ENCODE assay signal across 24 cellular contexts in genomic region chr14:42335918-42336317, GRCh38.
"Had no signal": no experiment of that assay in that cellular context is flagged by ENCODE, and none has a peak within 500 bp of the region (broad histone marks: within the 10 kb centered on the region; RNA-seq: fewer than 3 reads in every experiment).

No MANE protein-coding gene starts in this region.

- H2AFZ ChIP-seq: hepatocyte had no signal

- H3K27me3 ChIP-seq: gastrocnemius medialis, hepatocyte, ovary, right lobe of liver, testis, transverse colon had no signal

- H3K4me2 ChIP-seq: hepatocyte had no signal

- DNase-seq: activated CD4-positive, alpha-beta T cell treated with anti-CD3 and anti-CD28 coated beads for 36 hours; activated CD4-positive, CD25-positive, alpha-beta regulatory T cell; activated effector memory CD4-positive, alpha-beta T cell treated with Interleukin-2 at 50 U/mL for 16 hours; activated naive CD4-positive, alpha-beta T cell treated with Interleukin-2 at 50 U/mL for 16 hours; anterior cingulate cortex; dermis blood vessel endothelial cell; effector CD4-positive, alpha-beta T cell; gastrocnemius medialis; immature natural killer cell; kidney; left colon; mammary epithelial cell; naive B cell; nephron progenitor cell; ovary; right lobe of liver; stimulated activated CD4-positive, alpha-beta T cell treated with anti-CD3 and anti-CD28 coated beads, Interleukin-2, amount 100 ng/mL, for 48 hours; stimulated activated naive CD4-positive, alpha-beta T cell treated with Interleukin-2 at 50 U/mL for 16 hours; testis; transverse colon had no signal

- H3K79me2 ChIP-seq: hepatocyte had no signal

- H3K4me1 ChIP-seq: gastrocnemius medialis, right lobe of liver, testis, transverse colon had no signal

- H3K36me3 ChIP-seq: gastrocnemius medialis, ovary, right lobe of liver, transverse colon had no signal

- H3K27ac ChIP-seq: epithelial cell of prostate, gastrocnemius medialis, hepatocyte, ovary, right lobe of liver, testis, transverse colon had no signal

- H3K9me3 ChIP-seq: gastrocnemius medialis, ovary, right lobe of liver, testis had no signal

- ATAC-seq: activated CD4-positive, alpha-beta T cell treated with anti-CD3 and anti-CD28 coated beads for 36 hours; gastrocnemius medialis; left colon; right lobe of liver had no signal

- H3K4me3 ChIP-seq: gastrocnemius medialis, hepatocyte, ovary, right lobe of liver, testis, transverse colon had no signal

- FAIRE-seq: colon, endometrium, kidney had no signal
